ENCODE assay signal across 9 cellular contexts in genomic region chr17:68296217-68297140, GRCh38. TPM values are rescaled to one million over a fixed set of nuclear protein-coding genes. Genes with fewer than 3 reads are reported as not detected.
A peak's percentile ranks its signal among the peaks of the same experiment; 100 is the strongest.
DNase-seq lines count a peak whose midpoint lies in the region; ATAC-seq lines count a peak whose summit lies in the region.
"Had no signal": no experiment of that assay in that cellular context is flagged by ENCODE, and none has a peak within 500 bp of the region (broad histone marks: within the 10 kb centered on the region; RNA-seq: fewer than 3 reads in every experiment).

No MANE protein-coding gene starts in this region.

- peak; percentile 33 for DNase-seq in GM23248
- peak in 3 of 5 experiments; percentile 58 to 95 (median 74) for DNase-seq in T-helper 2 cell
- peak; percentile 33 for DNase-seq in activated naive CD8-positive, alpha-beta T cell treated with anti-CD3 and anti-CD28 coated beads, Interleukin-2, amount 50 U/mL, for 24 hours
- DNase-seq in stimulated activated CD4-positive, alpha-beta T cell treated with anti-CD3 and anti-CD28 coated beads, Interleukin-2, amount 100 ng/mL, for 24 hours = peak; percentile 27 to 36
- no peak for DNase-seq in NCI-H2029 (lab: John Stamatoyannopoulos, UW)
- DNase-seq in amniotic stem cell (lab: John Stamatoyannopoulos, UW) = no peak
- no peak for DNase-seq in sciatic nerve (ENCODE audit: low spot score)
- DNase-seq in HAP-1 (ENCODE audit: low spot score in 2 of 2) = no peak
- DNase-seq: glutamatergic neuron had no signal

- no peak overlapping the region for H3K27ac ChIP-seq in GM23248

- peaks cover 5% of the 10 kb centered on the region; the same call in 1 of the 2 replicates for H3K4me1 ChIP-seq in GM23248 (ENCODE audit: insufficient read depth)
- H3K4me1 ChIP-seq in HAP-1 = peaks cover 27% of the 10 kb centered on the region

- 66 to 68% methylated on average over 18 of the region's 18 CpGs for WGBS in GM23248 (ENCODE audit: low coverage in 1 of 2, low lambda C conversion rate in 2 of 2, missing lambda C conversion rate in 2 of 2), 2 experiments

- no peaks in the 10 kb centered on the region for H4K20me1 ChIP-seq in GM23248 (ENCODE audit: insufficient read depth)

- no peaks in the 10 kb centered on the region for H3K79me2 ChIP-seq in GM23248 (ENCODE audit: insufficient read depth)

- no peaks in the 10 kb centered on the region for H3K9me3 ChIP-seq in GM23248 (ENCODE audit: low read depth)
- H3K9me3 ChIP-seq in HAP-1 = no peaks in the 10 kb centered on the region

- no peaks in the 10 kb centered on the region for H3K9me2 ChIP-seq in GM23248 (ENCODE audit: insufficient read depth)

- H3K4me3 ChIP-seq in GM23248 (no peak overlapping the region), HAP-1 (no peak overlapping the region)

- H3K4me2 ChIP-seq in GM23248 (ENCODE audit: unreplicated experiment) = no peak overlapping the region

- H3K27me3 ChIP-seq in GM23248 (replicated peaks; ENCODE audit: insufficient read depth) = no peaks in the 10 kb centered on the region; the same call in 1 of the 2 replicates
- H3K27me3 ChIP-seq in HAP-1 (ENCODE audit: low read depth) = no peaks in the 10 kb centered on the region

- H2AFZ ChIP-seq in GM23248 = peak overlapping the region; percentile 30

- no peaks in the 10 kb centered on the region for H3K27me3 Mint-ChIP-seq in activated naive CD8-positive, alpha-beta T cell treated with anti-CD3 and anti-CD28 coated beads, Interleukin-2, amount 50 U/mL, for 24 hours

- in situ Hi-C loops in GM23248 (cut with MboI) (no loop called here), HAP-1 (cut with MboI; ENCODE audit: low sequenced_read_pairs) (no loop called here)

- no peak overlapping the region for H3K9ac ChIP-seq in GM23248

- H3K36me3 ChIP-seq in GM23248 (ENCODE audit: low read depth) (no peaks in the 10 kb centered on the region), HAP-1 (replicated peaks) (no peaks in the 10 kb centered on the region)

- peak overlapping the region; percentile 48 for H3K4me3 Mint-ChIP-seq in activated naive CD8-positive, alpha-beta T cell treated with anti-CD3 and anti-CD28 coated beads, Interleukin-2, amount 50 U/mL, for 24 hours

- peaks cover 10% of the 10 kb centered on the region; the same call in 1 of the 2 replicates for H3F3A ChIP-seq in GM23248 (ENCODE audit: insufficient read depth)

- no peak for ATAC-seq in activated naive CD8-positive, alpha-beta T cell treated with anti-CD3 and anti-CD28 coated beads, Interleukin-2, amount 50 U/mL, for 24 hours
- ATAC-seq in sciatic nerve = no peak

- intact Hi-C loops in sciatic nerve (cut with DNase I) = no loop called here

- peaks cover 53% of the 10 kb centered on the region for H3K4me1 Mint-ChIP-seq in activated naive CD8-positive, alpha-beta T cell treated with anti-CD3 and anti-CD28 coated beads, Interleukin-2, amount 50 U/mL, for 24 hours

- no peaks in the 10 kb centered on the region for H3K36me3 Mint-ChIP-seq in activated naive CD8-positive, alpha-beta T cell treated with anti-CD3 and anti-CD28 coated beads, Interleukin-2, amount 50 U/mL, for 24 hours (ENCODE audit: low read depth)

- H3K9me3 Mint-ChIP-seq in activated naive CD8-positive, alpha-beta T cell treated with anti-CD3 and anti-CD28 coated beads, Interleukin-2, amount 50 U/mL, for 24 hours = no peaks in the 10 kb centered on the region

- peak overlapping the region; percentile 49 for H3K27ac Mint-ChIP-seq in activated naive CD8-positive, alpha-beta T cell treated with anti-CD3 and anti-CD28 coated beads, Interleukin-2, amount 50 U/mL, for 24 hours

RNA-seq across cellular contexts. Expression of gene ARSG, which starts 5.2 kb away (rescaled TPM):
- 2.8 and 9.1 TPM in 2 replicates for total RNA-seq in GM23248 (2014; rRNA removed; shearing (Covaris generic))
- polyA plus RNA-seq in GM23248 (2016; fragmentation: Nextera tagmentation; extraction: Ambion mirVana) = 5.0 and 5.6 TPM in 2 replicates
- total RNA-seq in sciatic nerve = 7.0 TPM

RNA-seq across cellular contexts. Expression of gene SLC16A6, which starts 5.6 kb away (rescaled TPM):
- total RNA-seq in GM23248 (2014; rRNA removed; shearing (Covaris generic)) = 0.13 and 0.32 TPM in 2 replicates
- polyA plus RNA-seq in GM23248 (2016; fragmentation: Nextera tagmentation; extraction: Ambion mirVana) = 0.16 and 0.30 TPM in 2 replicates
- total RNA-seq in sciatic nerve = 1.1 TPM

RNA-seq across cellular contexts. Expression of gene AMZ2, which starts 48.6 kb away (rescaled TPM):
- 81.6 and 96.7 TPM in 2 replicates for total RNA-seq in GM23248 (2014; rRNA removed; shearing (Covaris generic))
- polyA plus RNA-seq in GM23248 (2016; fragmentation: Nextera tagmentation; extraction: Ambion mirVana) = 117 and 120 TPM in 2 replicates
- total RNA-seq in sciatic nerve = 62.1 TPM

Comparison
In these comparisons a context has a peak if more than half of its experiments do, and no peak if none do; other contexts are left out.
1. DNase-seq: peak in GM23248 (single experiment), T-helper 2 cell (3 of 5), activated naive CD8-positive, alpha-beta T cell treated with anti-CD3 and anti-CD28 coated beads, Interleukin-2, amount 50 U/mL, for 24 hours (single experiment) and stimulated activated CD4-positive, alpha-beta T cell treated with anti-CD3 and anti-CD28 coated beads, Interleukin-2, amount 100 ng/mL, for 24 hours (2 of 2); none in NCI-H2029 (single experiment), amniotic stem cell (single experiment), sciatic nerve (single experiment) and HAP-1 (0 of 2).